In genomic region chr10:100747826-100748231, GRCh38 we compare ENCODE assay signal across 1 cellular context.
TF ChIP-seq lines count a peak whose summit lies in the region.

No MANE protein-coding gene starts in this region.

TF ChIP-seq in H1, 55 proteins besides CTCF, POLR2A, EP300 and RAD21 (continued from another document):
- TF ChIP-seq EGR1 (IDR thresholded peaks at IDR 0.05; ENCODE audit: borderline replicate concordance, low read depth, low read length) (no peak), CTBP2 (IDR thresholded peaks at IDR 0.05; ENCODE audit: borderline replicate concordance, insufficient read depth, insufficient read length, low read length) (peak; percentile 37), RXRA (IDR thresholded peaks at IDR 0.05; ENCODE audit: insufficient read depth, low read depth, low read length) (no peak), POU5F1 (IDR thresholded peaks at IDR 0.05; ENCODE audit: low read depth, low read length) (no peak), ASH2L (IDR thresholded peaks at IDR 0.05; ENCODE audit: low read length) (no peak), SIN3A (conservative IDR thresholded peaks at IDR 0.05 in 1 of 2, IDR thresholded peaks at IDR 0.05 in 1 of 2; ENCODE audit: low read depth in 1 of 2, low read length in 2 of 2) (no peak), SUZ12 (IDR thresholded peaks at IDR 0.05; ENCODE audit: low read length) (no peak; the same call in 1 of the 2 replicates)
- TF ChIP-seq, protein P1, sequence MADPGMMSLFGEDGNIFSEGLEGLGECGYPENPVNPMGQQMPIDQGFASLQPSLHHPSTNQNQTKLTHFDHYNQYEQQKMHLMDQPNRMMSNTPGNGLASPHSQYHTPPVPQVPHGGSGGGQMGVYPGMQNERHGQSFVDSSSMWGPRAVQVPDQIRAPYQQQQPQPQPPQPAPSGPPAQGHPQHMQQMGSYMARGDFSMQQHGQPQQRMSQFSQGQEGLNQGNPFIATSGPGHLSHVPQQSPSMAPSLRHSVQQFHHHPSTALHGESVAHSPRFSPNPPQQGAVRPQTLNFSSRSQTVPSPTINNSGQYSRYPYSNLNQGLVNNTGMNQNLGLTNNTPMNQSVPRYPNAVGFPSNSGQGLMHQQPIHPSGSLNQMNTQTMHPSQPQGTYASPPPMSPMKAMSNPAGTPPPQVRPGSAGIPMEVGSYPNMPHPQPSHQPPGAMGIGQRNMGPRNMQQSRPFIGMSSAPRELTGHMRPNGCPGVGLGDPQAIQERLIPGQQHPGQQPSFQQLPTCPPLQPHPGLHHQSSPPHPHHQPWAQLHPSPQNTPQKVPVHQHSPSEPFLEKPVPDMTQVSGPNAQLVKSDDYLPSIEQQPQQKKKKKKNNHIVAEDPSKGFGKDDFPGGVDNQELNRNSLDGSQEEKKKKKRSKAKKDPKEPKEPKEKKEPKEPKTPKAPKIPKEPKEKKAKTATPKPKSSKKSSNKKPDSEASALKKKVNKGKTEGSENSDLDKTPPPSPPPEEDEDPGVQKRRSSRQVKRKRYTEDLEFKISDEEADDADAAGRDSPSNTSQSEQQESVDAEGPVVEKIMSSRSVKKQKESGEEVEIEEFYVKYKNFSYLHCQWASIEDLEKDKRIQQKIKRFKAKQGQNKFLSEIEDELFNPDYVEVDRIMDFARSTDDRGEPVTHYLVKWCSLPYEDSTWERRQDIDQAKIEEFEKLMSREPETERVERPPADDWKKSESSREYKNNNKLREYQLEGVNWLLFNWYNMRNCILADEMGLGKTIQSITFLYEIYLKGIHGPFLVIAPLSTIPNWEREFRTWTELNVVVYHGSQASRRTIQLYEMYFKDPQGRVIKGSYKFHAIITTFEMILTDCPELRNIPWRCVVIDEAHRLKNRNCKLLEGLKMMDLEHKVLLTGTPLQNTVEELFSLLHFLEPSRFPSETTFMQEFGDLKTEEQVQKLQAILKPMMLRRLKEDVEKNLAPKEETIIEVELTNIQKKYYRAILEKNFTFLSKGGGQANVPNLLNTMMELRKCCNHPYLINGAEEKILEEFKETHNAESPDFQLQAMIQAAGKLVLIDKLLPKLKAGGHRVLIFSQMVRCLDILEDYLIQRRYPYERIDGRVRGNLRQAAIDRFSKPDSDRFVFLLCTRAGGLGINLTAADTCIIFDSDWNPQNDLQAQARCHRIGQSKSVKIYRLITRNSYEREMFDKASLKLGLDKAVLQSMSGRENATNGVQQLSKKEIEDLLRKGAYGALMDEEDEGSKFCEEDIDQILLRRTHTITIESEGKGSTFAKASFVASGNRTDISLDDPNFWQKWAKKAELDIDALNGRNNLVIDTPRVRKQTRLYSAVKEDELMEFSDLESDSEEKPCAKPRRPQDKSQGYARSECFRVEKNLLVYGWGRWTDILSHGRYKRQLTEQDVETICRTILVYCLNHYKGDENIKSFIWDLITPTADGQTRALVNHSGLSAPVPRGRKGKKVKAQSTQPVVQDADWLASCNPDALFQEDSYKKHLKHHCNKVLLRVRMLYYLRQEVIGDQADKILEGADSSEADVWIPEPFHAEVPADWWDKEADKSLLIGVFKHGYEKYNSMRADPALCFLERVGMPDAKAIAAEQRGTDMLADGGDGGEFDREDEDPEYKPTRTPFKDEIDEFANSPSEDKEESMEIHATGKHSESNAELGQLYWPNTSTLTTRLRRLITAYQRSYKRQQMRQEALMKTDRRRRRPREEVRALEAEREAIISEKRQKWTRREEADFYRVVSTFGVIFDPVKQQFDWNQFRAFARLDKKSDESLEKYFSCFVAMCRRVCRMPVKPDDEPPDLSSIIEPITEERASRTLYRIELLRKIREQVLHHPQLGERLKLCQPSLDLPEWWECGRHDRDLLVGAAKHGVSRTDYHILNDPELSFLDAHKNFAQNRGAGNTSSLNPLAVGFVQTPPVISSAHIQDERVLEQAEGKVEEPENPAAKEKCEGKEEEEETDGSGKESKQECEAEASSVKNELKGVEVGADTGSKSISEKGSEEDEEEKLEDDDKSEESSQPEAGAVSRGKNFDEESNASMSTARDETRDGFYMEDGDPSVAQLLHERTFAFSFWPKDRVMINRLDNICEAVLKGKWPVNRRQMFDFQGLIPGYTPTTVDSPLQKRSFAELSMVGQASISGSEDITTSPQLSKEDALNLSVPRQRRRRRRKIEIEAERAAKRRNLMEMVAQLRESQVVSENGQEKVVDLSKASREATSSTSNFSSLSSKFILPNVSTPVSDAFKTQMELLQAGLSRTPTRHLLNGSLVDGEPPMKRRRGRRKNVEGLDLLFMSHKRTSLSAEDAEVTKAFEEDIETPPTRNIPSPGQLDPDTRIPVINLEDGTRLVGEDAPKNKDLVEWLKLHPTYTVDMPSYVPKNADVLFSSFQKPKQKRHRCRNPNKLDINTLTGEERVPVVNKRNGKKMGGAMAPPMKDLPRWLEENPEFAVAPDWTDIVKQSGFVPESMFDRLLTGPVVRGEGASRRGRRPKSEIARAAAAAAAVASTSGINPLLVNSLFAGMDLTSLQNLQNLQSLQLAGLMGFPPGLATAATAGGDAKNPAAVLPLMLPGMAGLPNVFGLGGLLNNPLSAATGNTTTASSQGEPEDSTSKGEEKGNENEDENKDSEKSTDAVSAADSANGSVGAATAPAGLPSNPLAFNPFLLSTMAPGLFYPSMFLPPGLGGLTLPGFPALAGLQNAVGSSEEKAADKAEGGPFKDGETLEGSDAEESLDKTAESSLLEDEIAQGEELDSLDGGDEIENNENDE (IDR thresholded peaks at IDR 0.05; ENCODE audit: insufficient replicate concordance, low read length): no peak
TF ChIP-seq in H1: peak in this region for 2.
